27 cellular contexts compared by ENCODE assay signal in the genomic region with DNA sequence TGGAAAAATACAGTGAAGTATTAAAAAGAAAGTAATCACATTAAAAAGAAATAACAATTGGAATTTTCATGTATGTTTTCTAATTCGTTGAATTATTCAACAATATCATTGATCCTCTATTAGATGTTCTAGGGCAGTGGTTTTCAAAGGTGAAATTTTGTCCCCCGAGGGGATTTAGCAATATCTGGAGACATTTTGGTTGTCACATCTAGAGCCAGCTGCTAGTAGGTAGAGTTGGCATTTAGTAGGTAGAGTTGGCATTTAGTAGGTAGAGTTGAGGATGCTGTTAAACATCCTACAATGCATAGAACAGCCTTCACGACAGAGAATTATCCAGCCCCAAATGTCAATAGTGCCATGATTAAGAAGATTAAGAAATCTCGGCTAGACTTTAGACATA.
"Had no signal": no experiment of that assay in that cellular context is flagged by ENCODE, and none has a peak within 500 bp of the region (broad histone marks: within the 10 kb centered on the region; RNA-seq: fewer than 3 reads in every experiment).

No MANE protein-coding gene starts in this region.

- H3K9ac ChIP-seq: neural progenitor cell, parathyroid adenoma had no signal

- H3K4me2 ChIP-seq: neural progenitor cell had no signal

- H3K79me2 ChIP-seq: parathyroid adenoma had no signal

- H3K27me3 ChIP-seq: neural progenitor cell, ovary, right lobe of liver, sigmoid colon, stomach, suprapubic skin, testis, tibial artery, transverse colon, upper lobe of right lung, vagina had no signal

- ATAC-seq: naive thymus-derived CD4-positive, alpha-beta T cell; natural killer cell; psoas muscle; right cardiac atrium; right lobe of liver; stimulated activated naive B cell treated with anti-CD40 and anti-IgM and Interleukin-4, amounts not matched to agents 10 μg/mL and 1 μg/mL and 100 μg/mL, for 72 hours; upper lobe of right lung had no signal

- DNase-seq: naive thymus-derived CD4-positive, alpha-beta T cell; natural killer cell; occipital lobe; ovary; posterior cingulate gyrus; psoas muscle; right cardiac atrium; right lobe of liver; sigmoid colon; small intestine; stimulated activated CD4-positive, alpha-beta T cell treated with anti-CD3 and anti-CD28 coated beads, Interleukin-15, amount 100 ng/mL, for 24 hours; stimulated activated CD4-positive, alpha-beta T cell treated with anti-CD3 and anti-CD28 coated beads, Interleukin-2, amount 100 ng/mL, for 24 hours; stimulated activated CD4-positive, alpha-beta T cell treated with anti-CD3 and anti-CD28 coated beads, Interleukin-2, amount 100 ng/mL, for 48 hours; stimulated activated CD4-positive, alpha-beta T cell treated with anti-CD3 and anti-CD28 coated beads, Interleukin-4, amount 100 ng/mL, for 24 hours; stimulated activated CD8-positive, alpha-beta memory T cell treated with anti-CD3 and anti-CD28 coated beads, Interleukin-4, amount 100 ng/mL, for 48 hours; stimulated activated naive B cell treated with anti-CD40 and anti-IgM and Interleukin-4, amounts not matched to agents 10 μg/mL and 1 μg/mL and 100 μg/mL, for 72 hours; stimulated activated naive CD4-positive, alpha-beta T cell treated with Interleukin-2 at 50 U/mL for 16 hours; stomach; substantia nigra; testis; transverse colon; upper lobe of right lung had no signal

- H2AFZ ChIP-seq: neural progenitor cell, parathyroid adenoma had no signal

- H3K4me1 ChIP-seq: right lobe of liver, testis had no signal

- H3K27ac ChIP-seq: neural progenitor cell, ovary, parathyroid adenoma, psoas muscle, suprapubic skin, testis, tibial artery, transverse colon, upper lobe of right lung, vagina had no signal

- H3K4me3 ChIP-seq: neural progenitor cell, ovary, psoas muscle, right lobe of liver, sigmoid colon, stomach, suprapubic skin, testis, tibial artery, transverse colon, upper lobe of right lung, vagina had no signal

- H3K9me3 ChIP-seq: ovary, psoas muscle, right lobe of liver, sigmoid colon, stomach, suprapubic skin, testis, transverse colon, upper lobe of right lung, vagina had no signal

- H3K36me3 ChIP-seq: neural progenitor cell, ovary, right lobe of liver, sigmoid colon, stomach, suprapubic skin, tibial artery, transverse colon, upper lobe of right lung, vagina had no signal
